In the genomic region with DNA sequence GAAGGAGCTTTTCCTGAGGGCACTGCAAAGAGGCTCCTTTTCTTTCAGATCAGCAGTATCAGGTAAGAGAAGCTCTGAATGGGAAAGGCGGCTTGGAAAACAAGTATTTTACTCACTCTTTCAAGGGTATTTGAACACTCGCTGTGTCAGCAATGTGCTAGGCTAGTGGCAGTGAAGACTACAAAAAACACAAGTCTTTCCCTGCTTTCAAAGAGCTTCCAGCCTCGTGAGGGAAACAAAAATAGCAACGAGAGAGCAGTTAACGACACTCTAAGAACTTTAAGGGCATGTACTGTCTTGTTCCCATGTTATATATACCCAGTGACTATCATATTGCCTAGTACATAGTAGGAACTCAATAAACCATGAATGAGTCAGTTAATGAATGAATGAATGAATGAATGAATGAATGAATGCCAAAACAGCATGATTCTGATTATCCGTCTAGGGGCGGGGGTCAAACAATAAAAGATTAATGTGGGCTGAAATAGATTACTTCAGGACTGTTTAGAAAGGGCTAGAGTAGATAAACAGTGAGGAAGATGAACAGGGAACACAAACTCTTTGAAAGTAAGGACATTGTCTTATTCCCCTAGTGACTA, we compare ENCODE assay signal across 8 cellular contexts. TPM values are rescaled to one million over a fixed set of nuclear protein-coding genes. Genes with fewer than 3 reads are reported as not detected.
DNase-seq lines count a peak whose midpoint lies in the region; ATAC-seq and TF ChIP-seq lines count a peak whose summit lies in the region.

No MANE protein-coding gene starts in this region.

- H3K36me3 Mint-ChIP-seq in Caco-2 (ENCODE audit: insufficient read depth, unreplicated experiment): no peaks in the 10 kb centered on the region
- H3K36me3 Mint-ChIP-seq in nephron (ENCODE audit: low read depth): no peaks in the 10 kb centered on the region

- TF ChIP-seq CTCF in Caco-2 (IDR thresholded peaks at IDR 0.05; ENCODE audit: insufficient read depth in 1 of 2, low read depth in 1 of 2, low read length in 1 of 2, severe bottlenecking in 1 of 2, unreplicated experiment in 1 of 2) (no peak), dorsolateral prefrontal cortex (IDR thresholded peaks at IDR 0.05 in 54 of 56, conservative IDR thresholded peaks at IDR 0.05 in 2 of 56; ENCODE audit: low read depth in 1 of 56, partially characterized antibody in 56 of 56) (no peak), nephron (IDR thresholded peaks at IDR 0.05; ENCODE audit: unreplicated experiment in 3 of 3) (no peak)

- H3K9me3 ChIP-seq in Caco-2 (no peaks in the 10 kb centered on the region), HUES6 (ENCODE audit: control insufficient read depth, insufficient read depth, low read depth, low read length) (no peaks in the 10 kb centered on the region)

- no peak for ATAC-seq in GM21390 (IDR thresholded peaks at IDR 0.05; ENCODE audit: unreplicated experiment)

- peaks cover 13% of the 10 kb centered on the region for H3K27me3 Mint-ChIP-seq in Caco-2 (ENCODE audit: insufficient read depth, unreplicated experiment)
- no peaks in the 10 kb centered on the region for H3K27me3 Mint-ChIP-seq in nephron (ENCODE audit: low read depth)

- POLR2A ChIA-PET in Caco-2 (lab: Charles Lee): no interaction called here

- peaks cover 6% of the 10 kb centered on the region for H3K4me1 Mint-ChIP-seq in Caco-2 (ENCODE audit: low read depth, unreplicated experiment)
- peaks cover 6% of the 10 kb centered on the region for H3K4me1 Mint-ChIP-seq in nephron

- no TSS peak for BruUV-seq in Caco-2 (replicated peaks; lab: Mats Ljungman, UMichigan)

- H3K9ac ChIP-seq in HUES6 (ENCODE audit: low read length): no peak overlapping the region

- DNase-seq in Caco-2 (no peak), dorsolateral prefrontal cortex (no peak), Kasumi-1 (lab: John Stamatoyannopoulos, UW) (no peak), GF-D8 (lab: John Stamatoyannopoulos, UW) (no peak), germinal center (ENCODE audit: low spot score) (no peak)

- H3K27ac Mint-ChIP-seq in Caco-2 (ENCODE audit: unreplicated experiment) (peak overlapping the region; percentile 61), nephron (peak overlapping the region in 1 of 3 experiments; percentile 67)

- H3K9me3 Mint-ChIP-seq in Caco-2 (ENCODE audit: unreplicated experiment): no peaks in the 10 kb centered on the region
- H3K9me3 Mint-ChIP-seq in nephron: no peaks in the 10 kb centered on the region

- H3K4me3 ChIP-seq in Caco-2 (ENCODE audit: low read depth, low read length): 0 out of 2 replicates have a peak overlapping the region, but pooled peaks have one; percentile 4
- H3K4me3 ChIP-seq in HUES6 (ENCODE audit: low read depth, low read length): peak overlapping the region; percentile 65
- H3K4me3 ChIP-seq in dorsolateral prefrontal cortex: peak overlapping the region; percentile 29 to 84 (median 63)

- H3K36me3 ChIP-seq in Caco-2 (ENCODE audit: control insufficient read depth, insufficient read depth, low read length) (no peaks in the 10 kb centered on the region), HUES6 (ENCODE audit: control insufficient read depth, insufficient read depth, low read length) (no peaks in the 10 kb centered on the region)

- H3K27me3 ChIP-seq in Caco-2 (replicated peaks; ENCODE audit: control insufficient read depth, insufficient read depth, low read length): no peaks in the 10 kb centered on the region
- no peaks in the 10 kb centered on the region for H3K27me3 ChIP-seq in HUES6 (ENCODE audit: control insufficient read depth, insufficient read depth, low read length)
- H3K27me3 ChIP-seq in dorsolateral prefrontal cortex: peaks cover 0 to 5% (median 0%) of the 10 kb centered on the region in 45 donors

- H3K4me3 Mint-ChIP-seq in Caco-2 (ENCODE audit: unreplicated experiment) (peak overlapping the region; percentile 80), nephron (peak overlapping the region; percentile 86 to 94 (median 91))

- no peak overlapping the region for H3K27ac ChIP-seq in HUES6 (ENCODE audit: low read depth, low read length)
- no peak overlapping the region for H3K27ac ChIP-seq in dorsolateral prefrontal cortex

- no peaks in the 10 kb centered on the region for H3K4me1 ChIP-seq in Caco-2
- H3K4me1 ChIP-seq in HUES6 (ENCODE audit: control insufficient read depth, insufficient read depth, low read length): peaks cover 7% of the 10 kb centered on the region; the same call in 1 of the 2 replicates

- CTCF ChIA-PET in Caco-2 (lab: Charles Lee): interaction anchor here (1.7 kb wide), 1 partner anchor 118 kb away, joined by 6 read pairs; no protein-coding TSS in a partner anchor

- intact Hi-C loops in Caco-2 (cut with micrococcal nuclease; ENCODE audit: unreplicated experiment) (no loop called here), dorsolateral prefrontal cortex (cut with DNase I) (no loop called here)

RNA-seq across cellular contexts. Expression of a gene that starts 14.2 kb away (rescaled TPM):
- total RNA-seq in Caco-2 (2022): 2.1 and 2.5 TPM in 2 replicates
- total RNA-seq in dorsolateral prefrontal cortex: 1 to 10 TPM in 23 of 120 experiments, under 1 TPM in 78, not detected in 19; 0.13 to 2.4 (median 0.61) TPM

Comparison
In these comparisons a context has a peak if more than half of its experiments do, and no peak if none do; other contexts are left out.
1. H3K4me3 ChIP-seq: peak in every context shown above with its lines; median percentile 65 in HUES6; 63 in dorsolateral prefrontal cortex; 4 in Caco-2.